Comparison of ENCODE assay signal across 20 cellular contexts in the genomic region with DNA sequence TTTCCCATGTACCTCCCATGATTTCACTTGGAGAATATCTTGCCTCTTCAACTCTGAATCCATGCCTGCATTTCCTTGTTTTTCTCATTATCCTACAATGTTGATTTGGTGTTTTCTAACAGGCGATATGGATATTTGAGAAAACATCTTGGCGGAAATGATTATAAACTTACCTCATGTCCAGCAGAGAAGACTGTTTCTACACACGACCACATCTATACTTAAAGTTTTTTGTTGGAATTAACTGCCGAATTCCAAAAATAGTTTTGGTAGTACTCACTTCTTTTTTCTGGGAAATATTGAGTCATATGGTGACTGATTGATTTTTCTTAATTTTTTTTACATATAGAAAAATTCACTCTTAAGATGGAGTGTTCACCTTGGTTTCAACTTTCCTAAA. TPM values are rescaled to one million over a fixed set of nuclear protein-coding genes. Genes with fewer than 3 reads are reported as not detected.
DNase-seq lines count a peak whose midpoint lies in the region; FAIRE-seq and TF ChIP-seq lines count a peak whose summit lies in the region.
"Had no signal": no experiment of that assay in that cellular context is flagged by ENCODE, and none has a peak within 500 bp of the region (broad histone marks: within the 10 kb centered on the region; RNA-seq: fewer than 3 reads in every experiment).

No MANE protein-coding gene starts in this region.

- POLR2A ChIA-PET in OCI-LY7 (lab: Charles Lee) = no interaction called here

- H3K79me2 ChIP-seq in hepatocyte = no peaks in the 10 kb centered on the region
- H3K79me2 ChIP-seq in OCI-LY7 (ENCODE audit: insufficient read depth, low read depth, low read length) = no peaks in the 10 kb centered on the region
- H3K79me2 ChIP-seq: parathyroid adenoma had no signal

- WGBS in hepatocyte (ENCODE audit: low lambda C conversion rate, missing lambda C conversion rate) = 70% methylated on average over 4 of the region's 4 CpGs

- no peak for FAIRE-seq in HTR-8/SVneo (lab: Jason Lieb, UNC)

- no peaks in the 10 kb centered on the region for H4K20me1 ChIP-seq in hepatocyte (ENCODE audit: insufficient read depth, poor library complexity, severe bottlenecking)
- H4K20me1 ChIP-seq in OCI-LY7 (ENCODE audit: insufficient read depth, low read length) = no peaks in the 10 kb centered on the region

- H3K4me1 ChIP-seq in hepatocyte (ENCODE audit: insufficient read depth) (no peaks in the 10 kb centered on the region), OCI-LY7 (ENCODE audit: insufficient read depth, low read length, poor library complexity, severe bottlenecking) (no peaks in the 10 kb centered on the region)
- H3K4me1 ChIP-seq: left lung, parathyroid adenoma, spleen had no signal

- CTCF ChIA-PET in OCI-LY7 (lab: Charles Lee; ENCODE audit: unreplicated experiment) = no interaction called here

- H3K36me3 ChIP-seq in hepatocyte (replicated peaks; ENCODE audit: insufficient read depth, low read depth) (no peaks in the 10 kb centered on the region), OCI-LY7 (ENCODE audit: insufficient read depth, low read length) (no peaks in the 10 kb centered on the region)
- H3K36me3 ChIP-seq: left lung, spleen had no signal

- no peaks in the 10 kb centered on the region for H3K9me3 ChIP-seq in hepatocyte (ENCODE audit: low read depth)
- no peaks in the 10 kb centered on the region for H3K9me3 ChIP-seq in OCI-LY7 (ENCODE audit: low read length)
- H3K9me3 ChIP-seq: left lung, spleen had no signal

- H3K4me3 ChIP-seq in AG10803 (ENCODE audit: low read length) = no peak overlapping the region
- H3K4me3 ChIP-seq in astrocyte of the cerebellum (ENCODE audit: low read depth, low read length) = no peak overlapping the region
- no peak overlapping the region for H3K4me3 ChIP-seq in hepatocyte
- H3K4me3 ChIP-seq in OCI-LY7 (ENCODE audit: low read depth, low read length, poor library complexity, severe bottlenecking) = no peak overlapping the region
- H3K4me3 ChIP-seq: left lung, spleen had no signal

- in situ Hi-C loops in astrocyte of the cerebellum (cut with HindIII; ENCODE audit: low sequenced_read_pairs) = no loop called here

- H3K27ac ChIP-seq in hepatocyte = no peak overlapping the region
- no peak overlapping the region for H3K27ac ChIP-seq in OCI-LY7 (ENCODE audit: low read depth, low read length, poor library complexity, severe bottlenecking)
- H3K27ac ChIP-seq: left lung, parathyroid adenoma, spleen had no signal

- no peak for TF ChIP-seq CTCF in AG10803 (conservative IDR thresholded peaks at IDR 0.05; ENCODE audit: low read length)
- no peak for TF ChIP-seq CTCF in astrocyte of the cerebellum (IDR thresholded peaks at IDR 0.05; ENCODE audit: low read depth, low read length, missing control alignments)
- TF ChIP-seq CTCF in hepatocyte (IDR thresholded peaks at IDR 0.05; ENCODE audit: poor library complexity) = no peak
- no peak for TF ChIP-seq CTCF in OCI-LY7 (conservative IDR thresholded peaks at IDR 0.05; ENCODE audit: low read length)

- H3K4me2 ChIP-seq in hepatocyte (no peak overlapping the region), OCI-LY7 (ENCODE audit: low read length) (no peak overlapping the region)

- BruUV-seq in OCI-LY7 (replicated peaks; lab: Mats Ljungman, UMichigan) = no TSS peak

- H2AFZ ChIP-seq in hepatocyte (no peak overlapping the region), OCI-LY7 (ENCODE audit: low read length) (no peak overlapping the region)
- H2AFZ ChIP-seq: parathyroid adenoma had no signal

- H3K9me2 ChIP-seq in hepatocyte (replicated peaks; ENCODE audit: insufficient read depth) = no peaks in the 10 kb centered on the region
- no peaks in the 10 kb centered on the region for H3K9me2 ChIP-seq in OCI-LY7 (ENCODE audit: insufficient read depth, low read length)

- DNase-seq in AG10803 (ENCODE audit: low read depth) = peak; percentile 35
- DNase-seq in HTR-8/SVneo (ENCODE audit: insufficient read length, low spot score) = peak; percentile 27
- DNase-seq in astrocyte of the cerebellum (ENCODE audit: low read depth) = peak; percentile 44
- DNase-seq in kidney tubule cell (ENCODE audit: low spot score) = peak; percentile 38
- DNase-seq in erythroblast (lab: John Stamatoyannopoulos, UW) = no peak
- DNase-seq in hepatocyte (ENCODE audit: low spot score) = no peak
- DNase-seq in SIG-M5 treated with dmso at 0.1 percent for 504 hours (lab: John Stamatoyannopoulos, UW; ENCODE audit: unreplicated experiment) = no peak
- DNase-seq in OCI-LY7 (ENCODE audit: low spot score) = no peak
- DNase-seq: activated CD4-positive, alpha-beta memory T cell treated with anti-CD3 and anti-CD28 coated beads, Interleukin-2, amount 10 ng/mL, durations not matched to agents 7 days and 5 days; amniotic stem cell; COR-L47; GDM1; Kasumi-1; NCI-H187; NCI-H510A; spleen; stimulated activated naive CD4-positive, alpha-beta T cell had no signal

- no peaks in the 10 kb centered on the region for H3K27me3 ChIP-seq in hepatocyte
- H3K27me3 ChIP-seq: left lung, spleen had no signal

- intact Hi-C loops in OCI-LY7 (cut with micrococcal nuclease; ENCODE audit: unreplicated experiment) = no loop called here

- TF ChIP-seq POLR2A in erythroblast (IDR thresholded peaks at IDR 0.05; ENCODE audit: low read length) = no peak

RNA-seq across cellular contexts. Expression of a gene that starts 41.4 kb away (rescaled TPM):
- 0.43 and 0.68 TPM in 2 replicates for total RNA-seq in hepatocyte
- 0.68 and 1.8 TPM in 2 replicates for polyA plus RNA-seq in hepatocyte
- total RNA-seq in OCI-LY7 (2014; rRNA removed; shearing (Covaris generic)) = not detected in 2 replicates
- total RNA-seq in OCI-LY7 (2022) = not detected in 2 replicates
- total RNA-seq: activated CD4-positive, alpha-beta memory T cell treated with anti-CD3 and anti-CD28 coated beads, Interleukin-2, amount 10 ng/mL, durations not matched to agents 7 days and 5 days; dermis microvascular lymphatic vessel endothelial cell; left lung; spleen had no signal
- polyA plus RNA-seq: spleen had no signal

Comparison
In these comparisons a context has a peak if more than half of its experiments do, and no peak if none do; other contexts are left out.
1. DNase-seq: peak in AG10803 (single experiment), HTR-8/SVneo (single experiment), astrocyte of the cerebellum (single experiment) and kidney tubule cell (single experiment); none in erythroblast (0 of 2), hepatocyte (single experiment), SIG-M5 treated with dmso at 0.1 percent for 504 hours (single experiment) and OCI-LY7 (single experiment).